ENCODE assay signal across 7 cellular contexts in genomic region chr1:109895720-109896504, GRCh38. TPM values are rescaled to one million over a fixed set of nuclear protein-coding genes. Genes with fewer than 3 reads are reported as not detected.
A peak's percentile ranks its signal among the peaks of the same experiment; 100 is the strongest.
DNase-seq lines count a peak whose midpoint lies in the region; ATAC-seq and TF ChIP-seq lines count a peak whose summit lies in the region.

No MANE protein-coding gene starts in this region.

- ATAC-seq in heart right ventricle = peak; percentile 70 to 88 (median 82)
- ATAC-seq in stimulated activated effector memory CD8-positive, alpha-beta T cell treated with anti-CD3 and anti-CD28 coated beads, Interleukin-12 subunit alpha, Interleukin-12 subunit beta, amount 100 ng/mL, for 72 hours = peak; percentile 43

- no peaks in the 10 kb centered on the region for H3K36me3 Mint-ChIP-seq in stimulated activated effector memory CD8-positive, alpha-beta T cell treated with anti-CD3 and anti-CD28 coated beads, Interleukin-12 subunit alpha, Interleukin-12 subunit beta, amount 100 ng/mL, for 72 hours

- intact Hi-C loops in heart right ventricle (cut with DNase I) = loop anchor here in 2 of 10 donors (1.0 to 5.0 kb wide), 2 partner anchors 44 to 104 kb away; no protein-coding TSS in a partner anchor

- peak overlapping the region in 1 of 10 donors; percentile 15 for H3K4me3 ChIP-seq in heart right ventricle

- H3K4me1 ChIP-seq in heart right ventricle = peaks cover 9 to 92% (median 64%) of the 10 kb centered on the region in 9 donors

- DNase-seq in HT1080 (ENCODE audit: low read depth) = peak; percentile 72
- DNase-seq in UCSD-AML1 (lab: John Stamatoyannopoulos, UW; ENCODE audit: unreplicated experiment) = peak; percentile 74
- DNase-seq in heart right ventricle = peak; percentile 63 to 82
- no peak for DNase-seq in stimulated activated effector memory CD8-positive, alpha-beta T cell treated with anti-CD3 and anti-CD28 coated beads, Interleukin-12 subunit alpha, Interleukin-12 subunit beta, amount 100 ng/mL, for 72 hours (ENCODE audit: low spot score in 2 of 2)
- DNase-seq in activated gamma-delta T cell (lab: John Stamatoyannopoulos, UW) = no peak
- DNase-seq in Ammon's horn (ENCODE audit: low spot score) = no peak
- no peak for DNase-seq in dedifferentiated amniotic fluid mesenchymal stem cell (ENCODE audit: extremely low spot score)

- H3K9me3 Mint-ChIP-seq in stimulated activated effector memory CD8-positive, alpha-beta T cell treated with anti-CD3 and anti-CD28 coated beads, Interleukin-12 subunit alpha, Interleukin-12 subunit beta, amount 100 ng/mL, for 72 hours = no peaks in the 10 kb centered on the region

- no peaks in the 10 kb centered on the region for H3K36me3 ChIP-seq in heart right ventricle

- no peaks in the 10 kb centered on the region for H3K27me3 ChIP-seq in heart right ventricle

- 47 to 53% methylated on average over 16 of the region's 16 CpGs for WGBS in heart right ventricle, 2 donors

- H3K27ac ChIP-seq in heart right ventricle = peak overlapping the region in 9 of 10 donors; percentile 61 to 85 (median 72)

- peaks cover 5% of the 10 kb centered on the region for H3K4me1 Mint-ChIP-seq in stimulated activated effector memory CD8-positive, alpha-beta T cell treated with anti-CD3 and anti-CD28 coated beads, Interleukin-12 subunit alpha, Interleukin-12 subunit beta, amount 100 ng/mL, for 72 hours

- H3K27ac Mint-ChIP-seq in stimulated activated effector memory CD8-positive, alpha-beta T cell treated with anti-CD3 and anti-CD28 coated beads, Interleukin-12 subunit alpha, Interleukin-12 subunit beta, amount 100 ng/mL, for 72 hours = no peak overlapping the region

- H3K9me3 ChIP-seq in heart right ventricle = no peaks in the 10 kb centered on the region

- TF ChIP-seq CTCF in heart right ventricle (IDR thresholded peaks at IDR 0.05) = no peak

- H3K4me3 Mint-ChIP-seq in stimulated activated effector memory CD8-positive, alpha-beta T cell treated with anti-CD3 and anti-CD28 coated beads, Interleukin-12 subunit alpha, Interleukin-12 subunit beta, amount 100 ng/mL, for 72 hours = no peak overlapping the region

RNA-seq across cellular contexts. Expression of gene CSF1, which starts 14.7 kb away (rescaled TPM):
- 19.9 and 22.0 TPM in 2 replicates for total RNA-seq in HT1080 (2014; rRNA removed; shearing (Covaris generic))
- polyA plus RNA-seq in HT1080 (2015; cell fraction: cytosol; rRNA removed) = 30.8 and 30.9 TPM in 2 replicates
- 53.4 and 65.8 TPM in 2 replicates for polyA plus RNA-seq in HT1080 (2015; cell fraction: nucleus; rRNA removed)
- 10 to 100 TPM in 6 of 10 donors, 1 to 10 TPM in 4; 6.3 to 26.2 (median 12.3) TPM for total RNA-seq in heart right ventricle
- polyA plus RNA-seq in heart right ventricle = 10 to 100 TPM; 11.5 to 15.1 TPM

Comparison
In these comparisons a context has a peak if more than half of its experiments do, and no peak if none do; other contexts are left out.
1. DNase-seq: peak in HT1080 (single experiment), UCSD-AML1 (single experiment) and heart right ventricle (2 of 2); none in stimulated activated effector memory CD8-positive, alpha-beta T cell treated with anti-CD3 and anti-CD28 coated beads, Interleukin-12 subunit alpha, Interleukin-12 subunit beta, amount 100 ng/mL, for 72 hours (0 of 2), activated gamma-delta T cell (single experiment), Ammon's horn (single experiment) and dedifferentiated amniotic fluid mesenchymal stem cell (single experiment).